Comparison of ENCODE assay signal across 1 cellular context in the genomic region with DNA sequence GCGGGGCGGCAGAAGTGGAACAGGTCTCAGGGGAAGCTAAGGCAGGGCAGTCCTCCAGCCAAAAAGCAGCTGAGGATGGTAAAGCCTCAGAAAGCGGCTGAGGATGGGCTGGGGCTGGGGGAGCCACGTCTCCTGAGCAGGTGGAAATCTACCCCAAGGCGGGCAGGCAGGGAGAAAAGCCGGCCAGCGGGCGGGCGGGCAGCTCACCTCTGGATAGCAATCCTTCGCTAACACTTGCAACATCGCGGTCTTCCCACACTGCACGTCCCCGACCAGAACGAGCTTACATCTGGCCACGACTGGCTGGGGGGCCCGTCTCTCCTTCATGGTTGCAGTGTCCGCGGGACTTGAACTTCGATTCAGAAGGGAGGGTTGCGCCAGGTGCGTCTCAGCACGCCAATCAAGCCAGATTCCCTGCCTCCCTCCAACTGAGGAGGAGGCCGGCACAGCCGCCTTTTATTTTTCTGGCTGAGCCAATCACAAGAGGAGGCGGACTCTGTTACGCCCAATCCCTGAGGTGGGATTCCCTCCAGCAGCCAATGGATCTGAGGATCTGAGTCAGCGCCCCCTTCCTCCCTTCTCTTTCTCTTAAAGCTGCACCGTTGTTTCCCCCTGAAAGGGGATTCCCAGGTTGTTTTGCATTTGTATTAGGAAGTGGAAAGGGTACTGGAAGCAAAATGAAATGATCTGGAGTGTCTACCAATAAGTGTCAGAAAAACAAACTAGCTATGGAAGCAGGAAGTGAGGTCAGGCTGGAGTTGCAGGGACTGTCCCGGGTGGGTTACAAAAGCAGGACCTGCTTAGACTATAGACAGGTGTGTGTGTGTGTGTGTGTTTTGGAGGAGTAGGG.
TF ChIP-seq lines count a peak whose summit lies in the region.

A gene (minus strand): TSS at position 430 of the 850 bp plus-strand sequence. CDS start 103 bp downstream, at position 327.

TF ChIP-seq in GM12878, 131 proteins besides CTCF, POLR2A, EP300 and RAD21 (continued from another document and continues in another):
- TF ChIP-seq, protein P1, sequence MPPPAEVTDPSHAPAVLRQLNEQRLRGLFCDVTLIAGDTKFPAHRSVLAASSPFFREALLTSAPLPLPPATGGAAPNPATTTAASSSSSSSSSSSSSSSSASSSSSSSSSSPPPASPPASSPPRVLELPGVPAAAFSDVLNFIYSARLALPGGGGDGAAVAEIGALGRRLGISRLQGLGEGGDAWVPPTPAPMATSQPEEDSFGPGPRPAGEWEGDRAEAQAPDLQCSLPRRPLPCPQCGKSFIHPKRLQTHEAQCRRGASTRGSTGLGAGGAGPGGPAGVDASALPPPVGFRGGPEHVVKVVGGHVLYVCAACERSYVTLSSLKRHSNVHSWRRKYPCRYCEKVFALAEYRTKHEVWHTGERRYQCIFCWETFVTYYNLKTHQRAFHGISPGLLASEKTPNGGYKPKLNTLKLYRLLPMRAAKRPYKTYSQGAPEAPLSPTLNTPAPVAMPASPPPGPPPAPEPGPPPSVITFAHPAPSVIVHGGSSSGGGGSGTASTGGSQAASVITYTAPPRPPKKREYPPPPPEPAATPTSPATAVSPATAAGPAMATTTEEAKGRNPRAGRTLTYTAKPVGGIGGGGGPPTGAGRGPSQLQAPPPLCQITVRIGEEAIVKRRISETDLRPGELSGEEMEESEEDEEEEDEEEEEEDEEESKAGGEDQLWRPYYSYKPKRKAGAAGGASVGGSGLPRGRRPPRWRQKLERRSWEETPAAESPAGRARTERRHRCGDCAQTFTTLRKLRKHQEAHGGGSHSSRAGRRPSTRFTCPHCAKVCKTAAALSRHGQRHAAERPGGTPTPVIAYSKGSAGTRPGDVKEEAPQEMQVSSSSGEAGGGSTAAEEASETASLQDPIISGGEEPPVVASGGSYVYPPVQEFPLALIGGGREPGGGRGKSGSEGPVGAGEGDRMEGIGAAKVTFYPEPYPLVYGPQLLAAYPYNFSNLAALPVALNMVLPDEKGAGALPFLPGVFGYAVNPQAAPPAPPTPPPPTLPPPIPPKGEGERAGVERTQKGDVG (CRISPR knock-in tag; IDR thresholded peaks at IDR 0.05) = no peak
- TF ChIP-seq ZNF207 (IDR thresholded peaks at IDR 0.05; ENCODE audit: borderline replicate concordance) = no peak
- TF ChIP-seq WRNIP1 (IDR thresholded peaks at IDR 0.05; ENCODE audit: borderline replicate concordance, low read depth, low read length) = no peak
- TF ChIP-seq IKZF1 (conservative IDR thresholded peaks at IDR 0.05) = peak; percentile 72
- no peak for TF ChIP-seq FOXK2 (IDR thresholded peaks at IDR 0.05)
- TF ChIP-seq, protein P2, sequence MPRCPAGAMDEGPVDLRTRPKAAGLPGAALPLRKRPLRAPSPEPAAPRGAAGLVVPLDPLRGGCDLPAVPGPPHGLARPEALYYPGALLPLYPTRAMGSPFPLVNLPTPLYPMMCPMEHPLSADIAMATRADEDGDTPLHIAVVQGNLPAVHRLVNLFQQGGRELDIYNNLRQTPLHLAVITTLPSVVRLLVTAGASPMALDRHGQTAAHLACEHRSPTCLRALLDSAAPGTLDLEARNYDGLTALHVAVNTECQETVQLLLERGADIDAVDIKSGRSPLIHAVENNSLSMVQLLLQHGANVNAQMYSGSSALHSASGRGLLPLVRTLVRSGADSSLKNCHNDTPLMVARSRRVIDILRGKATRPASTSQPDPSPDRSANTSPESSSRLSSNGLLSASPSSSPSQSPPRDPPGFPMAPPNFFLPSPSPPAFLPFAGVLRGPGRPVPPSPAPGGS (IDR thresholded peaks at IDR 0.05; ENCODE audit: borderline replicate concordance, insufficient read depth, low read depth, low read length, poor library complexity, severe bottlenecking) = peak; percentile 19
- TF ChIP-seq JUND (IDR thresholded peaks at IDR 0.05; ENCODE audit: low read depth, low read length) = no peak
- no peak for TF ChIP-seq BRCA1 (IDR thresholded peaks at IDR 0.05; ENCODE audit: low read depth, low read length)
- TF ChIP-seq IRF4 (IDR thresholded peaks at IDR 0.05; ENCODE audit: low read depth, low read length) = no peak
- TF ChIP-seq MTA3 (IDR thresholded peaks at IDR 0.05; ENCODE audit: borderline replicate concordance, low read length) = no peak
- TF ChIP-seq BCL11A (IDR thresholded peaks at IDR 0.05; ENCODE audit: low read depth, low read length) = no peak
- TF ChIP-seq PML (IDR thresholded peaks at IDR 0.05; ENCODE audit: low read length) = peak; percentile 95
- no peak for TF ChIP-seq KLF5 (IDR thresholded peaks at IDR 0.05; ENCODE audit: partially characterized antibody)
- no peak for TF ChIP-seq ZZZ3 (IDR thresholded peaks at IDR 0.05; ENCODE audit: control insufficient read depth, insufficient read length, low read depth)
- TF ChIP-seq, protein P3, sequence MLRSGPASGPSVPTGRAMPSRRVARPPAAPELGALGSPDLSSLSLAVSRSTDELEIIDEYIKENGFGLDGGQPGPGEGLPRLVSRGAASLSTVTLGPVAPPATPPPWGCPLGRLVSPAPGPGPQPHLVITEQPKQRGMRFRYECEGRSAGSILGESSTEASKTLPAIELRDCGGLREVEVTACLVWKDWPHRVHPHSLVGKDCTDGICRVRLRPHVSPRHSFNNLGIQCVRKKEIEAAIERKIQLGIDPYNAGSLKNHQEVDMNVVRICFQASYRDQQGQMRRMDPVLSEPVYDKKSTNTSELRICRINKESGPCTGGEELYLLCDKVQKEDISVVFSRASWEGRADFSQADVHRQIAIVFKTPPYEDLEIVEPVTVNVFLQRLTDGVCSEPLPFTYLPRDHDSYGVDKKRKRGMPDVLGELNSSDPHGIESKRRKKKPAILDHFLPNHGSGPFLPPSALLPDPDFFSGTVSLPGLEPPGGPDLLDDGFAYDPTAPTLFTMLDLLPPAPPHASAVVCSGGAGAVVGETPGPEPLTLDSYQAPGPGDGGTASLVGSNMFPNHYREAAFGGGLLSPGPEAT (IDR thresholded peaks at IDR 0.05; ENCODE audit: low read depth) = peak; percentile 95
- TF ChIP-seq NR2F1 (conservative IDR thresholded peaks at IDR 0.05) = no peak
- no peak for TF ChIP-seq SMARCA5 (IDR thresholded peaks at IDR 0.05)
- TF ChIP-seq CBX3 (IDR thresholded peaks at IDR 0.05; ENCODE audit: borderline replicate concordance, low read depth) = no peak
- TF ChIP-seq ZNF24 (IDR thresholded peaks at IDR 0.05) = no peak
- TF ChIP-seq ETV6 (conservative IDR thresholded peaks at IDR 0.05 in 1 of 2, IDR thresholded peaks at IDR 0.05 in 1 of 2; ENCODE audit: borderline replicate concordance in 1 of 2, low read depth in 1 of 2) = peak in 1 of 2 experiments; percentile 34; a peak in 2 of 4 replicates
- TF ChIP-seq YY1 (IDR thresholded peaks at IDR 0.05; ENCODE audit: low read depth, low read length) = no peak; the same call in 1 of the 2 replicates
- TF ChIP-seq, protein P4, sequence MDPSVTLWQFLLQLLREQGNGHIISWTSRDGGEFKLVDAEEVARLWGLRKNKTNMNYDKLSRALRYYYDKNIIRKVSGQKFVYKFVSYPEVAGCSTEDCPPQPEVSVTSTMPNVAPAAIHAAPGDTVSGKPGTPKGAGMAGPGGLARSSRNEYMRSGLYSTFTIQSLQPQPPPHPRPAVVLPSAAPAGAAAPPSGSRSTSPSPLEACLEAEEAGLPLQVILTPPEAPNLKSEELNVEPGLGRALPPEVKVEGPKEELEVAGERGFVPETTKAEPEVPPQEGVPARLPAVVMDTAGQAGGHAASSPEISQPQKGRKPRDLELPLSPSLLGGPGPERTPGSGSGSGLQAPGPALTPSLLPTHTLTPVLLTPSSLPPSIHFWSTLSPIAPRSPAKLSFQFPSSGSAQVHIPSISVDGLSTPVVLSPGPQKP (IDR thresholded peaks at IDR 0.05; ENCODE audit: low read depth, low read length) = no peak
- TF ChIP-seq, protein P5, sequence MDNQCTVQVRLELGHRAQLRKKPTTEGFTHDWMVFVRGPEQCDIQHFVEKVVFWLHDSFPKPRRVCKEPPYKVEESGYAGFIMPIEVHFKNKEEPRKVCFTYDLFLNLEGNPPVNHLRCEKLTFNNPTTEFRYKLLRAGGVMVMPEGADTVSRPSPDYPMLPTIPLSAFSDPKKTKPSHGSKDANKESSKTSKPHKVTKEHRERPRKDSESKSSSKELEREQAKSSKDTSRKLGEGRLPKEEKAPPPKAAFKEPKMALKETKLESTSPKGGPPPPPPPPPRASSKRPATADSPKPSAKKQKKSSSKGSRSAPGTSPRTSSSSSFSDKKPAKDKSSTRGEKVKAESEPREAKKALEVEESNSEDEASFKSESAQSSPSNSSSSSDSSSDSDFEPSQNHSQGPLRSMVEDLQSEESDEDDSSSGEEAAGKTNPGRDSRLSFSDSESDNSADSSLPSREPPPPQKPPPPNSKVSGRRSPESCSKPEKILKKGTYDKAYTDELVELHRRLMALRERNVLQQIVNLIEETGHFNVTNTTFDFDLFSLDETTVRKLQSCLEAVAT (IDR thresholded peaks at IDR 0.05) = no peak
- no peak for TF ChIP-seq MEF2A (IDR thresholded peaks at IDR 0.05; ENCODE audit: insufficient read depth, low read depth, low read length)
- peak; percentile 96 for TF ChIP-seq BACH1 (IDR thresholded peaks at IDR 0.05; ENCODE audit: borderline replicate concordance)
- no peak for TF ChIP-seq EGR1 (IDR thresholded peaks at IDR 0.05; ENCODE audit: borderline replicate concordance in 1 of 2, low read depth in 2 of 2, low read length in 2 of 2)
- TF ChIP-seq ASH2L (IDR thresholded peaks at IDR 0.05; ENCODE audit: borderline replicate concordance, low read depth) = no peak
- no peak for TF ChIP-seq GATAD2B (conservative IDR thresholded peaks at IDR 0.05; ENCODE audit: low read depth)
- TF ChIP-seq RUNX3 (IDR thresholded peaks at IDR 0.05; ENCODE audit: low read length) = no peak
- no peak; the same call in 1 of the 2 replicates for TF ChIP-seq SPI1 (IDR thresholded peaks at IDR 0.05; ENCODE audit: borderline replicate concordance, insufficient read depth, low read depth, low read length)
- TF ChIP-seq JUNB (IDR thresholded peaks at IDR 0.05) = peak; percentile 24; the same call in 1 of the 2 replicates
- TF ChIP-seq KAT2A (conservative IDR thresholded peaks at IDR 0.05; ENCODE audit: control insufficient read depth, low read depth, low read length) = no peak
- peak; percentile 64; the same call in 1 of the 2 replicates for TF ChIP-seq NFYA (IDR thresholded peaks at IDR 0.05; ENCODE audit: borderline replicate concordance, low read depth, low read length)
- TF ChIP-seq, protein P6, sequence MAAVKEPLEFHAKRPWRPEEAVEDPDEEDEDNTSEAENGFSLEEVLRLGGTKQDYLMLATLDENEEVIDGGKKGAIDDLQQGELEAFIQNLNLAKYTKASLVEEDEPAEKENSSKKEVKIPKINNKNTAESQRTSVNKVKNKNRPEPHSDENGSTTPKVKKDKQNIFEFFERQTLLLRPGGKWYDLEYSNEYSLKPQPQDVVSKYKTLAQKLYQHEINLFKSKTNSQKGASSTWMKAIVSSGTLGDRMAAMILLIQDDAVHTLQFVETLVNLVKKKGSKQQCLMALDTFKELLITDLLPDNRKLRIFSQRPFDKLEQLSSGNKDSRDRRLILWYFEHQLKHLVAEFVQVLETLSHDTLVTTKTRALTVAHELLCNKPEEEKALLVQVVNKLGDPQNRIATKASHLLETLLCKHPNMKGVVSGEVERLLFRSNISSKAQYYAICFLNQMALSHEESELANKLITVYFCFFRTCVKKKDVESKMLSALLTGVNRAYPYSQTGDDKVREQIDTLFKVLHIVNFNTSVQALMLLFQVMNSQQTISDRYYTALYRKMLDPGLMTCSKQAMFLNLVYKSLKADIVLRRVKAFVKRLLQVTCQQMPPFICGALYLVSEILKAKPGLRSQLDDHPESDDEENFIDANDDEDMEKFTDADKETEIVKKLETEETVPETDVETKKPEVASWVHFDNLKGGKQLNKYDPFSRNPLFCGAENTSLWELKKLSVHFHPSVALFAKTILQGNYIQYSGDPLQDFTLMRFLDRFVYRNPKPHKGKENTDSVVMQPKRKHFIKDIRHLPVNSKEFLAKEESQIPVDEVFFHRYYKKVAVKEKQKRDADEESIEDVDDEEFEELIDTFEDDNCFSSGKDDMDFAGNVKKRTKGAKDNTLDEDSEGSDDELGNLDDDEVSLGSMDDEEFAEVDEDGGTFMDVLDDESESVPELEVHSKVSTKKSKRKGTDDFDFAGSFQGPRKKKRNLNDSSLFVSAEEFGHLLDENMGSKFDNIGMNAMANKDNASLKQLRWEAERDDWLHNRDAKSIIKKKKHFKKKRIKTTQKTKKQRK (IDR thresholded peaks at IDR 0.05; ENCODE audit: low read depth, low read length) = no peak
- no peak for TF ChIP-seq ZNF384 (IDR thresholded peaks at IDR 0.05; ENCODE audit: borderline replicate concordance, low read depth, low read length)
- TF ChIP-seq ZSCAN29 (IDR thresholded peaks at IDR 0.05) = no peak
- peak; percentile 78 to 86 for TF ChIP-seq IKZF2 (IDR thresholded peaks at IDR 0.05)
- TF ChIP-seq SREBF1 (IDR thresholded peaks at IDR 0.05; ENCODE audit: low read length) = no peak
- TF ChIP-seq ESRRA (IDR thresholded peaks at IDR 0.05; ENCODE audit: low read length) = no peak
- TF ChIP-seq, protein P7, sequence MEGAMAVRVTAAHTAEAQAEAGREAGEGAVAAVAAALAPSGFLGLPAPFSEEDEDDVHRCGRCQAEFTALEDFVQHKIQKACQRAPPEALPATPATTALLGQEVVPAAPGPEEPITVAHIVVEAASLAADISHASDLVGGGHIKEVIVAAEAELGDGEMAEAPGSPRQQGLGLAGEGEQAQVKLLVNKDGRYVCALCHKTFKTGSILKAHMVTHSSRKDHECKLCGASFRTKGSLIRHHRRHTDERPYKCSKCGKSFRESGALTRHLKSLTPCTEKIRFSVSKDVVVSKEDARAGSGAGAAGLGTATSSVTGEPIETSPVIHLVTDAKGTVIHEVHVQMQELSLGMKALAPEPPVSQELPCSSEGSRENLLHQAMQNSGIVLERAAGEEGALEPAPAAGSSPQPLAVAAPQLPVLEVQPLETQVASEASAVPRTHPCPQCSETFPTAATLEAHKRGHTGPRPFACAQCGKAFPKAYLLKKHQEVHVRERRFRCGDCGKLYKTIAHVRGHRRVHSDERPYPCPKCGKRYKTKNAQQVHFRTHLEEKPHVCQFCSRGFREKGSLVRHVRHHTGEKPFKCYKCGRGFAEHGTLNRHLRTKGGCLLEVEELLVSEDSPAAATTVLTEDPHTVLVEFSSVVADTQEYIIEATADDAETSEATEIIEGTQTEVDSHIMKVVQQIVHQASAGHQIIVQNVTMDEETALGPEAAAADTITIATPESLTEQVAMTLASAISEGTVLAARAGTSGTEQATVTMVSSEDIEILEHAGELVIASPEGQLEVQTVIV (IDR thresholded peaks at IDR 0.05; ENCODE audit: borderline replicate concordance, partially characterized antibody) = peak; percentile 37
- TF ChIP-seq POLR2AphosphoS2 (IDR thresholded peaks at IDR 0.05; ENCODE audit: low read depth, low read length) = peak; percentile 95
- TF ChIP-seq, protein P8, sequence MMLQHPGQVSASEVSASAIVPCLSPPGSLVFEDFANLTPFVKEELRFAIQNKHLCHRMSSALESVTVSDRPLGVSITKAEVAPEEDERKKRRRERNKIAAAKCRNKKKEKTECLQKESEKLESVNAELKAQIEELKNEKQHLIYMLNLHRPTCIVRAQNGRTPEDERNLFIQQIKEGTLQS (IDR thresholded peaks at IDR 0.05; ENCODE audit: borderline replicate concordance, extremely low read depth, low read depth, low read length) = no peak
- TF ChIP-seq, protein P9, sequence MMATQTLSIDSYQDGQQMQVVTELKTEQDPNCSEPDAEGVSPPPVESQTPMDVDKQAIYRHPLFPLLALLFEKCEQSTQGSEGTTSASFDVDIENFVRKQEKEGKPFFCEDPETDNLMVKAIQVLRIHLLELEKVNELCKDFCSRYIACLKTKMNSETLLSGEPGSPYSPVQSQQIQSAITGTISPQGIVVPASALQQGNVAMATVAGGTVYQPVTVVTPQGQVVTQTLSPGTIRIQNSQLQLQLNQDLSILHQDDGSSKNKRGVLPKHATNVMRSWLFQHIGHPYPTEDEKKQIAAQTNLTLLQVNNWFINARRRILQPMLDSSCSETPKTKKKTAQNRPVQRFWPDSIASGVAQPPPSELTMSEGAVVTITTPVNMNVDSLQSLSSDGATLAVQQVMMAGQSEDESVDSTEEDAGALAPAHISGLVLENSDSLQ (IDR thresholded peaks at IDR 0.05) = peak; percentile 97
